Comparison of ENCODE assay signal across 8 cellular contexts in the genomic region with DNA sequence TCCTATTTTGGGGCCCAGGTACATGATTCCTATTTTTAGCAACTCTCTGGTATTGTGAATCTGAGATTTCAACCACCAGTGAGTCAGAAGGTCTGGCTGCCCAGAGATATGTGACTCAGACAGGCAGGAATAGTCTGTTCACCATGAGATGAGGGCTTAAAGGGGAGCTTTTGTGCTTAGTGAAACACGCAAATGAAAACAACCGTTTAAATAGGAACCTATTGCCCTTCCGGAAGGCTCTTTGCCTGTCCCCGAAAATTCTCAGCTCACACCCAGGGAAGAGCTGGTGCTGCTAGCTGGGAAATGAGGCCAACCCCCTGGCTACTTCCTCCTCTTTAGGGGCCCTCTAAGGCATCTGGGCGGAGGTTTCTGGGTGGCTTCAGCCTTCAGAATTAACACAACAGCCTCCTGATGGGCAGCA.
DNase-seq lines count a peak whose midpoint lies in the region; ATAC-seq, FAIRE-seq and TF ChIP-seq lines count a peak whose summit lies in the region.

No MANE protein-coding gene starts in this region.

- no peak overlapping the region for H3K4me3 Mint-ChIP-seq in activated CD4-positive, alpha-beta memory T cell treated with anti-CD3 and anti-CD28 coated beads for 36 hours

- ATAC-seq in HG02610 (IDR thresholded peaks at IDR 0.05; ENCODE audit: unreplicated experiment) = peak; percentile 87
- no peak for ATAC-seq in left lobe of liver

- H3K27ac ChIP-seq in esophagus (ENCODE audit: low read depth in 2 of 2, low read length in 1 of 2) = peak overlapping the region; percentile 78 to 80
- H3K27ac ChIP-seq in small intestine (ENCODE audit: low read depth in 1 of 2, low read length in 1 of 2) = peak overlapping the region in 1 of 2 donors; percentile 62

- no peak overlapping the region for H3K27ac Mint-ChIP-seq in activated CD4-positive, alpha-beta memory T cell treated with anti-CD3 and anti-CD28 coated beads for 36 hours

- POLR2A ChIA-PET in activated CD4-positive, alpha-beta memory T cell treated with anti-CD3 and anti-CD28 coated beads for 36 hours (lab: Charles Lee) = no interaction called here

- in situ Hi-C loops in GM13977 (cut with MboI; ENCODE audit: low pct_unique_long_range_greater_than_20kb, low sequenced_read_pairs, unreplicated experiment) = no loop called here

- no peaks in the 10 kb centered on the region for H3K4me1 Mint-ChIP-seq in activated CD4-positive, alpha-beta memory T cell treated with anti-CD3 and anti-CD28 coated beads for 36 hours (ENCODE audit: low read depth)

- H3K4me3 ChIP-seq in esophagus (ENCODE audit: low read depth in 1 of 2, low read length in 2 of 2) = no peak overlapping the region
- H3K4me3 ChIP-seq in small intestine (ENCODE audit: low read depth in 1 of 2, low read length in 2 of 2) = no peak overlapping the region

- CTCF ChIA-PET in activated CD4-positive, alpha-beta memory T cell treated with anti-CD3 and anti-CD28 coated beads for 36 hours (lab: Charles Lee) = no interaction called here

- H3K27me3 ChIP-seq in esophagus (ENCODE audit: control insufficient read depth in 1 of 2, insufficient read depth in 2 of 2, low read length in 2 of 2) (no peaks in the 10 kb centered on the region), small intestine (ENCODE audit: control insufficient read depth in 2 of 2, insufficient read depth in 2 of 2, low read length in 2 of 2) (no peaks in the 10 kb centered on the region)

- DNase-seq in GM13977 (ENCODE audit: low spot score) (peak; percentile 63), NOMO-1 (lab: John Stamatoyannopoulos, UW; ENCODE audit: unreplicated experiment in 2 of 2) (peak; percentile 89 to 92), renal cortical epithelial cell (ENCODE audit: low read depth) (peak; percentile 93), left lobe of liver (ENCODE audit: low spot score) (no peak), small intestine (no peak)
- DNase-seq in activated CD4-positive, alpha-beta memory T cell treated with anti-CD3 and anti-CD28 coated beads for 36 hours = no peak

- H3K9me3 ChIP-seq in esophagus (ENCODE audit: control insufficient read depth in 2 of 2, insufficient read depth in 1 of 2, low read depth in 1 of 2, low read length in 1 of 2) = no peaks in the 10 kb centered on the region
- no peaks in the 10 kb centered on the region for H3K9me3 ChIP-seq in small intestine (ENCODE audit: control insufficient read depth, low read depth)

- peaks cover 11% of the 10 kb centered on the region for H3K27me3 Mint-ChIP-seq in activated CD4-positive, alpha-beta memory T cell treated with anti-CD3 and anti-CD28 coated beads for 36 hours

- H3K9me3 Mint-ChIP-seq in activated CD4-positive, alpha-beta memory T cell treated with anti-CD3 and anti-CD28 coated beads for 36 hours = no peaks in the 10 kb centered on the region

- 32 to 40% methylated on average over 5 of the region's 5 CpGs for WGBS in esophagus, 2 donors
- WGBS in small intestine, 3 donors = 57 to 87% (median 59%) methylated on average over 5 of the region's 5 CpGs

- no peaks in the 10 kb centered on the region for H3K36me3 ChIP-seq in esophagus (ENCODE audit: control insufficient read depth in 2 of 2, insufficient read depth in 2 of 2, low read length in 1 of 2)
- no peaks in the 10 kb centered on the region for H3K36me3 ChIP-seq in small intestine (ENCODE audit: control insufficient read depth in 2 of 2, insufficient read depth in 2 of 2, low read length in 2 of 2)

- no peaks in the 10 kb centered on the region for H3K36me3 Mint-ChIP-seq in activated CD4-positive, alpha-beta memory T cell treated with anti-CD3 and anti-CD28 coated beads for 36 hours

- H3K4me1 ChIP-seq in esophagus (ENCODE audit: control insufficient read depth in 2 of 2, insufficient read depth in 2 of 2, low read length in 1 of 2) = peaks cover 8 to 9% of the 10 kb centered on the region in 2 donors
- peaks cover 2 to 3% of the 10 kb centered on the region in 2 donors for H3K4me1 ChIP-seq in small intestine (ENCODE audit: control insufficient read depth in 2 of 2, insufficient read depth in 1 of 2, low read depth in 1 of 2, low read length in 1 of 2)

- no peak for FAIRE-seq in small intestine (lab: Jason Lieb, UNC)

- TF ChIP-seq CTCF in GM13977 (IDR thresholded peaks at IDR 0.05; ENCODE audit: extremely low read depth, insufficient read depth, missing control alignments) = no peak

- intact Hi-C loops in activated CD4-positive, alpha-beta memory T cell treated with anti-CD3 and anti-CD28 coated beads for 36 hours (cut with micrococcal nuclease) = no loop called here

Comparison
In these comparisons a context has a peak if more than half of its experiments do, and no peak if none do; other contexts are left out.
1. DNase-seq: peak in GM13977 (single experiment), NOMO-1 (2 of 2) and renal cortical epithelial cell (single experiment); none in left lobe of liver (single experiment), small intestine (single experiment) and activated CD4-positive, alpha-beta memory T cell treated with anti-CD3 and anti-CD28 coated beads for 36 hours (single experiment).